ENCODE assay signal across 16 cellular contexts in genomic region chr3:15779111-15779510, GRCh38. TPM values are rescaled to one million over a fixed set of nuclear protein-coding genes. Genes with fewer than 3 reads are reported as not detected.
DNase-seq lines count a peak whose midpoint lies in the region; ATAC-seq and TF ChIP-seq lines count a peak whose summit lies in the region.
"Had no signal": no experiment of that assay in that cellular context is flagged by ENCODE, and none has a peak within 500 bp of the region (broad histone marks: within the 10 kb centered on the region; RNA-seq: fewer than 3 reads in every experiment).

No MANE protein-coding gene starts in this region.

- TF ChIP-seq POLR2A in breast epithelium (IDR thresholded peaks at IDR 0.05): no peak

- BruUV-seq in MCF 10A (replicated peaks; lab: Mats Ljungman, UMichigan): no TSS peak

- H3K9me3 ChIP-seq in breast epithelium (no peaks in the 10 kb centered on the region), osteoblast (ENCODE audit: low read depth, low read length) (no peaks in the 10 kb centered on the region)

- no peak overlapping the region for H3K27ac ChIP-seq in breast epithelium
- peak overlapping the region; percentile 47 for H3K27ac ChIP-seq in epithelial cell of prostate
- no peak overlapping the region for H3K27ac ChIP-seq in osteoblast (ENCODE audit: low read depth, low read length)

- POLR2A ChIA-PET in MCF 10A (lab: Yijun Ruan, JAX): interaction anchor here (0.8 to 14.0 kb wide), 6 partner anchors 11 to 148 kb away, joined by 3 to 293 read pairs (median 4); partner anchors contain the start of gene ANKRD28

- no peaks in the 10 kb centered on the region for H3K27me3 Mint-ChIP-seq in MCF 10A (ENCODE audit: insufficient read depth, unreplicated experiment)
- H3K27me3 Mint-ChIP-seq in activated T-helper 17 cell treated with anti-CD3 and anti-CD28 coated beads, Interleukin-2, amount 50 U/mL, for 72 hours: no peaks in the 10 kb centered on the region
- no peaks in the 10 kb centered on the region for H3K27me3 Mint-ChIP-seq in effector memory CD8-positive, alpha-beta T cell
- H3K27me3 Mint-ChIP-seq: B cell; CD4-positive, alpha-beta T cell had no signal

- no peak overlapping the region for H2AFZ ChIP-seq in osteoblast (ENCODE audit: low read length)

- H3K36me3 ChIP-seq in breast epithelium (no peaks in the 10 kb centered on the region), osteoblast (ENCODE audit: insufficient read depth, low read length) (peaks cover 12% of the 10 kb centered on the region)

- no peaks in the 10 kb centered on the region for H3K27me3 ChIP-seq in breast epithelium
- H3K27me3 ChIP-seq in osteoblast (ENCODE audit: insufficient read depth, low read length): no peaks in the 10 kb centered on the region

- H3K4me3 Mint-ChIP-seq in MCF 10A (ENCODE audit: unreplicated experiment): peak overlapping the region; percentile 13
- H3K4me3 Mint-ChIP-seq in activated T-helper 17 cell treated with anti-CD3 and anti-CD28 coated beads, Interleukin-2, amount 50 U/mL, for 72 hours: no peak overlapping the region
- no peak overlapping the region for H3K4me3 Mint-ChIP-seq in effector memory CD8-positive, alpha-beta T cell
- H3K4me3 Mint-ChIP-seq: B cell; CD4-positive, alpha-beta T cell; H9 had no signal

- peaks cover 98% of the 10 kb centered on the region for H3K79me2 ChIP-seq in osteoblast (ENCODE audit: insufficient read depth, low read length)

- H3K9me3 Mint-ChIP-seq in MCF 10A (ENCODE audit: unreplicated experiment): no peaks in the 10 kb centered on the region
- no peaks in the 10 kb centered on the region for H3K9me3 Mint-ChIP-seq in activated T-helper 17 cell treated with anti-CD3 and anti-CD28 coated beads, Interleukin-2, amount 50 U/mL, for 72 hours
- H3K9me3 Mint-ChIP-seq in effector memory CD8-positive, alpha-beta T cell: no peaks in the 10 kb centered on the region
- H3K9me3 Mint-ChIP-seq: CD4-positive, alpha-beta T cell; H9 had no signal

- H3K4me1 ChIP-seq in breast epithelium (no peaks in the 10 kb centered on the region), osteoblast (ENCODE audit: insufficient read depth, low read length) (peaks cover 41% of the 10 kb centered on the region)

- DNase-seq in MCF 10A (ENCODE audit: unreplicated experiment) (no peak), breast epithelium (ENCODE audit: low spot score in 2 of 2) (no peak), epithelial cell of prostate (ENCODE audit: low read depth, low spot score) (no peak), osteoblast (ENCODE audit: insufficient read length, low spot score, missing footprints) (no peak), COLO668 (lab: John Stamatoyannopoulos, UW; ENCODE audit: unreplicated experiment) (no peak)
- no peak for DNase-seq in effector memory CD8-positive, alpha-beta T cell
- DNase-seq: C1 segment of cervical spinal cord; CD4-positive, alpha-beta T cell; DMS79; GOT3; H9 had no signal

- H3K27ac Mint-ChIP-seq in MCF 10A (ENCODE audit: low read depth, unreplicated experiment): peak overlapping the region; percentile 94
- H3K27ac Mint-ChIP-seq in activated T-helper 17 cell treated with anti-CD3 and anti-CD28 coated beads, Interleukin-2, amount 50 U/mL, for 72 hours: peak overlapping the region; percentile 11
- no peak overlapping the region for H3K27ac Mint-ChIP-seq in effector memory CD8-positive, alpha-beta T cell
- H3K27ac Mint-ChIP-seq: B cell; CD4-positive, alpha-beta T cell had no signal

- H3K4me2 ChIP-seq in osteoblast (ENCODE audit: insufficient read depth, low read length): no peak overlapping the region

- TF ChIP-seq CTCF in MCF 10A (IDR thresholded peaks at IDR 0.05; ENCODE audit: unreplicated experiment) (no peak), breast epithelium (IDR thresholded peaks at IDR 0.05) (no peak), osteoblast (IDR thresholded peaks at IDR 0.05; ENCODE audit: extremely low read depth, low read depth, low read length) (no peak)

- H4K20me1 ChIP-seq in osteoblast (ENCODE audit: insufficient read depth, low read length): no peaks in the 10 kb centered on the region

- CTCF ChIA-PET in MCF 10A (lab: Yijun Ruan, JAX): interaction anchor here (0.9 kb wide), 1 partner anchor 294 kb away, joined by 3 read pairs; no protein-coding TSS in a partner anchor

- H3K4me3 ChIP-seq in breast epithelium: no peak overlapping the region
- no peak overlapping the region for H3K4me3 ChIP-seq in osteoblast (ENCODE audit: insufficient read depth, low read length)
- H3K4me3 ChIP-seq: GM12878 had no signal

- intact Hi-C loops in MCF 10A (cut with micrococcal nuclease): no loop called here
- intact Hi-C loops in breast epithelium (cut with DNase I; ENCODE audit: low total_unique reads): no loop called here

- ATAC-seq in activated T-helper 17 cell treated with anti-CD3 and anti-CD28 coated beads, Interleukin-2, amount 50 U/mL, for 72 hours (replicated peaks): no peak
- ATAC-seq in HG03108 (IDR thresholded peaks at IDR 0.05; ENCODE audit: unreplicated experiment): no peak
- ATAC-seq in effector memory CD8-positive, alpha-beta T cell (replicated peaks): no peak
- ATAC-seq: HepG2 had no signal

- H3K36me3 Mint-ChIP-seq in MCF 10A (ENCODE audit: insufficient read depth, unreplicated experiment): peaks cover 45% of the 10 kb centered on the region
- H3K36me3 Mint-ChIP-seq in activated T-helper 17 cell treated with anti-CD3 and anti-CD28 coated beads, Interleukin-2, amount 50 U/mL, for 72 hours (ENCODE audit: low read depth): peaks cover 40% of the 10 kb centered on the region
- H3K36me3 Mint-ChIP-seq in effector memory CD8-positive, alpha-beta T cell (ENCODE audit: insufficient read depth): peaks cover 43% of the 10 kb centered on the region

- peaks cover 42% of the 10 kb centered on the region for H3K4me1 Mint-ChIP-seq in MCF 10A (ENCODE audit: insufficient read depth, unreplicated experiment)
- H3K4me1 Mint-ChIP-seq in activated T-helper 17 cell treated with anti-CD3 and anti-CD28 coated beads, Interleukin-2, amount 50 U/mL, for 72 hours: peaks cover 38% of the 10 kb centered on the region
- H3K4me1 Mint-ChIP-seq in effector memory CD8-positive, alpha-beta T cell (ENCODE audit: low read depth in 2 of 2): peaks cover 19 to 20% of the 10 kb centered on the region in 2 donors

RNA-seq across cellular contexts. Expression of gene ANKRD28, which starts 18.7 kb away (rescaled TPM):
- total RNA-seq in MCF 10A (2022) (71.7 and 79.0 TPM in 2 replicates), breast epithelium (10 to 100 TPM; 80.8 to 99.2 (median 89.8) TPM), osteoblast (215 and 223 TPM in 2 replicates)
- total RNA-seq in activated T-helper 17 cell treated with anti-CD3 and anti-CD28 coated beads, Interleukin-2, amount 50 U/mL, for 72 hours: 10 to 100 TPM; 54.5 to 69.3 TPM

Comparison
In these comparisons a context has a peak if more than half of its experiments do, and no peak if none do; other contexts are left out.
1. H3K27ac Mint-ChIP-seq: peak in MCF 10A (single experiment) and activated T-helper 17 cell treated with anti-CD3 and anti-CD28 coated beads, Interleukin-2, amount 50 U/mL, for 72 hours (single experiment); none in effector memory CD8-positive, alpha-beta T cell (0 of 2).